ENCODE assay signal across 25 cellular contexts in the genomic region with DNA sequence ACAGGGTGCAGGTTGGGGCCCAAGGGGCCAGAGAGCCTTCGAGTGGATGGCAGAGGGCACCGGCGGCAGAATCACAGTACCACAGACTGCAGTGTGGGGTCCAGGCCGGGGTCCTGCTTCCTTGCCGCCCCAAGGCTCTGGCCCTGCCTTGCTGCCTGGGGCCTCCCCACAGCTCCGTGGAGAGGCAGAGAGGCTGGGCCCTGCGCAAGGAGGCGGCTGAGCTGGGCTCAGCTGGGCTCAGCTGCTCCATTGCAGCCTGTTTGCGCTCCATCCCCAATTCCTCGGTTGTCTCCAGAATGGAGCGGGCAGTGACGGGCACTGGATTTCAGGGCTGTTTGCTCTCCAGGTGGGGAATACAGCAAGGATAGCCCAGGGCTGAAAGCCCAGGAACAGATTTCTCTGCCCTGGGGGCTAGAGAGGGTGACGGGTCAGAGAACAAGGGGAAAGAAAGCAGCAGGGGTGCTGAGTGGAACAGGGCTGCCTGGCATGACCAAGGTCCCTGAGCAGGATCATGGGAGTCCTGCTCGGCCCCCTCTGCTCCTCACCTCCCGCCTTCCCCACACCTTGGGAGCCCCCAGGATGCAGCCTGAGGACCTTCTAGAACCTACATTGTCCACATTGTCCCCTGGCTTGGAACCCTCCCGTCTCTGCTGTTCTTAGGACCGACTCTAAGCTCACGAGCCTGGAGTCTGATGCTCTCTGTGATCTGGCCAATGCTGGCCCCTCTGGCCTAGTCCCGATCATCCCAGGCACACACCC. TPM values are rescaled to one million over a fixed set of nuclear protein-coding genes. Genes with fewer than 3 reads are reported as not detected.
"Had no signal": no experiment of that assay in that cellular context is flagged by ENCODE, and none has a peak within 500 bp of the region (broad histone marks: within the 10 kb centered on the region; RNA-seq: fewer than 3 reads in every experiment).

No MANE protein-coding gene starts in this region.

- H3K27ac ChIP-seq: adrenal gland, esophagus muscularis mucosa, gastroesophageal sphincter, heart right ventricle, lower lobe of right lung, transverse colon had no signal

- FAIRE-seq: bronchial epithelial cell, endothelial cell of umbilical vein had no signal

- H3K9me3 ChIP-seq: adrenal gland, esophagus muscularis mucosa, gastroesophageal sphincter, heart right ventricle, lower lobe of right lung, transverse colon had no signal

- ATAC-seq: activated CD4-positive, alpha-beta T cell treated with anti-CD3 and anti-CD28 coated beads for 36 hours; activated CD8-positive, alpha-beta memory T cell treated with anti-CD3 and anti-CD28 coated beads, Interleukin-2, amount 10 ng/mL, durations not matched to agents 7 days and 5 days; activated naive CD4-positive, alpha-beta T cell treated with anti-CD3 and anti-CD28 coated beads, Interleukin-2, amount 50 U/mL, for 72 hours; gastroesophageal sphincter; heart right ventricle; lower lobe of right lung; stimulated activated naive CD8-positive, alpha-beta T cell treated with anti-CD3 and anti-CD28 coated beads, Interleukin-15, Interleukin-2, amounts not matched to agents 100 U/mL and 50 U/mL, for 24 hours; WTC11 had no signal

- H3K4me3 ChIP-seq: adrenal gland, esophagus muscularis mucosa, gastroesophageal sphincter, heart right ventricle, lower lobe of right lung, transverse colon had no signal

- H3K36me3 ChIP-seq: adrenal gland, esophagus muscularis mucosa, gastroesophageal sphincter, heart right ventricle, lower lobe of right lung, transverse colon had no signal

- DNase-seq: activated CD4-positive, alpha-beta memory T cell treated with anti-CD3 and anti-CD28 coated beads, Interleukin-2, amount 10 ng/mL, durations not matched to agents 7 days and 5 days; activated CD4-positive, alpha-beta T cell treated with anti-CD3 and anti-CD28 coated beads for 36 hours; activated CD8-positive, alpha-beta memory T cell treated with anti-CD3 and anti-CD28 coated beads, Interleukin-2, amount 10 ng/mL, durations not matched to agents 7 days and 5 days; activated T-cell treated with anti-CD3 and anti-CD28 coated beads, Interleukin-2, amount 50 U/mL, for 24 hours; effector memory CD4-positive, alpha-beta T cell; heart right ventricle; immature natural killer cell; lower lobe of right lung; nephron progenitor cell; occipital lobe; stimulated activated CD4-positive, alpha-beta T cell treated with anti-CD3 and anti-CD28 coated beads, Interleukin-12 subunit alpha, Interleukin-12 subunit beta, amount 100 ng/mL, for 4 hours; stimulated activated CD4-positive, alpha-beta T cell treated with anti-CD3 and anti-CD28 coated beads, Interleukin-1b, Interleukin-23, amount 100 ng/mL, for 48 hours; stimulated activated naive CD8-positive, alpha-beta T cell treated with anti-CD3 and anti-CD28 coated beads, Interleukin-15, Interleukin-2, amounts not matched to agents 100 U/mL and 50 U/mL, for 24 hours; substantia nigra; transverse colon had no signal

RNA-seq across cellular contexts. Expression of gene MRGPRG, which starts 18.9 kb away (rescaled TPM):
- total RNA-seq: activated CD4-positive, alpha-beta memory T cell treated with anti-CD3 and anti-CD28 coated beads, Interleukin-2, amount 10 ng/mL, durations not matched to agents 7 days and 5 days; activated CD4-positive, alpha-beta T cell treated with anti-CD3 and anti-CD28 coated beads for 36 hours; activated CD8-positive, alpha-beta memory T cell treated with anti-CD3 and anti-CD28 coated beads, Interleukin-2, amount 10 ng/mL, durations not matched to agents 7 days and 5 days; activated naive CD4-positive, alpha-beta T cell treated with anti-CD3 and anti-CD28 coated beads, Interleukin-2, amount 50 U/mL, for 72 hours; adrenal gland; bronchial epithelial cell; cerebellum; endothelial cell of umbilical vein; esophagus muscularis mucosa; gastroesophageal sphincter; heart right ventricle; lower lobe of right lung; myocyte; occipital lobe; progenitor cell of endocrine pancreas; transverse colon; WTC11 had no signal
- polyA plus RNA-seq: adrenal gland, endothelial cell of umbilical vein, heart right ventricle, immature natural killer cell had no signal

RNA-seq across cellular contexts. Expression of gene MRGPRE, which starts 32.5 kb away (rescaled TPM):
- total RNA-seq: activated CD4-positive, alpha-beta memory T cell treated with anti-CD3 and anti-CD28 coated beads, Interleukin-2, amount 10 ng/mL, durations not matched to agents 7 days and 5 days; activated CD4-positive, alpha-beta T cell treated with anti-CD3 and anti-CD28 coated beads for 36 hours; activated CD8-positive, alpha-beta memory T cell treated with anti-CD3 and anti-CD28 coated beads, Interleukin-2, amount 10 ng/mL, durations not matched to agents 7 days and 5 days; activated naive CD4-positive, alpha-beta T cell treated with anti-CD3 and anti-CD28 coated beads, Interleukin-2, amount 50 U/mL, for 72 hours; adrenal gland; bronchial epithelial cell; endothelial cell of umbilical vein; gastroesophageal sphincter; lower lobe of right lung; myocyte; occipital lobe; progenitor cell of endocrine pancreas; transverse colon; WTC11 had no signal
- polyA plus RNA-seq: adrenal gland, endothelial cell of umbilical vein, heart right ventricle, immature natural killer cell had no signal
